Comparison of ENCODE assay signal across 8 cellular contexts in the genomic region with DNA sequence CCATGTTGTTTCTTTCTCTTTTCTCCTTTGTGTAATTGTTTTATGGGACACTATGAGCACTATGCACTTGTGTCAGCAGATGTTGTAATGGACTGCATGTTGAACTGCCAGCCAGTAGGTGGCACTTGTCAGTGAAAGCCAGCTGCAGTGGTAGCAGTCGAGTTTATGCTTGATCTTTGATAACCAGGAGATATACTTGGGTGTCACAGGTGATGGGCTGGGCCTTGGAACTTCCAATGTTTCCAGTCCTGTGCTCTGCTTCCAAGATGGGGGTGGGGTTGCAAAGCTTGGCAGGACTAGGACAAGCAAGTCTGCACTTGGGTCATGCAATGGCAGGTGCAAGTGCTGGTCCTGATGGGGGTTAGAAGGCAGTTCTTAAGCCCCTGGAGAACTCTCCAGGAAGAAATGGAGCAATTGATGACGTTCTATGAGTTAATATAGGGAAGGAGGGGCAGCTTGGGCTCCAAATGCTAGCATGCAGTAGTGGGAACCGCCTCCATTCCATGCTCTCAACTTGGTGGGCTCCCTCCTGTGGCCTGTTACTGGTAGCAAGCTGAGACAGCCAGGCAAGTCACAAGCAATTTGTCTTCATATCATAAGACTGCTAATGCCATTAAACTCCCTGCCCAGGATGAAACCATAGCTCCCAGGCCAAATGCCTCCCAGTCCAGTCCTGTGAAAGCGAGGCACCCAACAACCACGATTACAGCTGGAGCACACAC. TPM values are rescaled to one million over a fixed set of nuclear protein-coding genes. Genes with fewer than 3 reads are reported as not detected.
DNase-seq lines count a peak whose midpoint lies in the region; FAIRE-seq and TF ChIP-seq lines count a peak whose summit lies in the region.

No MANE protein-coding gene starts in this region.

- no peak overlapping the region for H3K9ac ChIP-seq in smooth muscle cell (ENCODE audit: low read depth)

- H3K4me1 Mint-ChIP-seq in activated T-cell treated with anti-CD3 and anti-CD28 coated beads, Interleukin-2, amount 50 U/mL, for 24 hours (ENCODE audit: low read depth) = no peaks in the 10 kb centered on the region

- peak; percentile 78 for TF ChIP-seq CTCF in LNCaP clone FGC (IDR thresholded peaks at IDR 0.05; ENCODE audit: control insufficient read depth, extremely low read depth, insufficient read depth)
- peak; percentile 39 for TF ChIP-seq CTCF in cardiac muscle cell (IDR thresholded peaks at IDR 0.05; ENCODE audit: low read depth, low read length)
- TF ChIP-seq CTCF in smooth muscle cell (IDR thresholded peaks at IDR 0.05; ENCODE audit: borderline replicate concordance, insufficient read depth, poor library complexity, severe bottlenecking) = peak; percentile 53

- peaks cover 23% of the 10 kb centered on the region for H3K27me3 Mint-ChIP-seq in activated T-cell treated with anti-CD3 and anti-CD28 coated beads, Interleukin-2, amount 50 U/mL, for 24 hours

- H3K27me3 ChIP-seq in HAP-1 (ENCODE audit: low read depth) = no peaks in the 10 kb centered on the region
- no peaks in the 10 kb centered on the region for H3K27me3 ChIP-seq in cardiac muscle cell
- H3K27me3 ChIP-seq in smooth muscle cell (ENCODE audit: low read depth) = no peaks in the 10 kb centered on the region

- no peak for FAIRE-seq in urothelium cell line (lab: Jason Lieb, UNC)

- no peak overlapping the region for H3K4me3 ChIP-seq in HAP-1
- no peak overlapping the region for H3K4me3 ChIP-seq in LNCaP clone FGC (ENCODE audit: low read depth, low read length)
- H3K4me3 ChIP-seq in cardiac muscle cell = no peak overlapping the region
- H3K4me3 ChIP-seq in smooth muscle cell = no peak overlapping the region

- no peaks in the 10 kb centered on the region for H3K4me1 ChIP-seq in HAP-1
- H3K4me1 ChIP-seq in cardiac muscle cell (ENCODE audit: low read depth) = no peaks in the 10 kb centered on the region
- H3K4me1 ChIP-seq in smooth muscle cell (ENCODE audit: low read depth) = no peaks in the 10 kb centered on the region

- no peaks in the 10 kb centered on the region for H3K36me3 Mint-ChIP-seq in activated T-cell treated with anti-CD3 and anti-CD28 coated beads, Interleukin-2, amount 50 U/mL, for 24 hours (ENCODE audit: low read depth)

- H3K9me3 ChIP-seq in HAP-1 (no peaks in the 10 kb centered on the region; the same call in 1 of the 2 replicates), cardiac muscle cell (ENCODE audit: low read depth) (no peaks in the 10 kb centered on the region), smooth muscle cell (replicated peaks; ENCODE audit: low read depth) (no peaks in the 10 kb centered on the region)

- no peaks in the 10 kb centered on the region for H3K36me3 ChIP-seq in HAP-1 (replicated peaks)
- H3K36me3 ChIP-seq in cardiac muscle cell = no peaks in the 10 kb centered on the region
- H3K36me3 ChIP-seq in smooth muscle cell (ENCODE audit: low read depth) = no peaks in the 10 kb centered on the region

- no peak overlapping the region for H3K27ac ChIP-seq in cardiac muscle cell
- H3K27ac ChIP-seq in smooth muscle cell (ENCODE audit: low read depth) = no peak overlapping the region

- H3K79me2 ChIP-seq in smooth muscle cell (ENCODE audit: low read depth) = no peaks in the 10 kb centered on the region

- WGBS in smooth muscle cell (ENCODE audit: low lambda C conversion rate) = 42% methylated on average over 5 of the region's 5 CpGs

- H3F3A ChIP-seq in smooth muscle cell (ENCODE audit: low read depth) = no peaks in the 10 kb centered on the region

- in situ Hi-C loops in HAP-1 (cut with MboI; ENCODE audit: low sequenced_read_pairs) = no loop called here

- DNase-seq in activated gamma-delta T cell treated with Interleukin-2 at 50 U/mL for 16 hours = peak; percentile 20
- no peak for DNase-seq in activated gamma-delta T cell (lab: John Stamatoyannopoulos, UW)
- DNase-seq in HAP-1 (ENCODE audit: low spot score in 2 of 2) = peak; percentile 11 to 40
- DNase-seq in LNCaP clone FGC (ENCODE audit: low read depth) = peak; percentile 26
- peak; percentile 39 for DNase-seq in activated T-cell treated with anti-CD3 and anti-CD28 coated beads, Interleukin-2, amount 50 U/mL, for 24 hours
- DNase-seq in cardiac muscle cell (ENCODE audit: low read depth in 1 of 2, low spot score in 1 of 2) = peak; percentile 5 to 34
- DNase-seq in smooth muscle cell (lab: John Stamatoyannopoulos, UW; ENCODE audit: unreplicated experiment) = no peak
- DNase-seq in urothelium cell line (ENCODE audit: low spot score) = no peak

- no peak overlapping the region for H3K4me2 ChIP-seq in smooth muscle cell

- no peak overlapping the region for H3K27ac Mint-ChIP-seq in activated T-cell treated with anti-CD3 and anti-CD28 coated beads, Interleukin-2, amount 50 U/mL, for 24 hours

- H3K9me3 Mint-ChIP-seq in activated T-cell treated with anti-CD3 and anti-CD28 coated beads, Interleukin-2, amount 50 U/mL, for 24 hours = peaks cover 2% of the 10 kb centered on the region

- H3K4me3 Mint-ChIP-seq in activated T-cell treated with anti-CD3 and anti-CD28 coated beads, Interleukin-2, amount 50 U/mL, for 24 hours = no peak overlapping the region

- H4K20me1 ChIP-seq in smooth muscle cell (ENCODE audit: low read depth) = no peaks in the 10 kb centered on the region

- H2AFZ ChIP-seq in smooth muscle cell (ENCODE audit: low read depth) = no peak overlapping the region

RNA-seq across cellular contexts. Expression of a gene that starts 21.0 kb away (rescaled TPM):
- total RNA-seq in cardiac muscle cell (not detected in 2 replicates), smooth muscle cell (0.45 TPM in 1 of 2 replicates, not detected in the other)
- polyA plus RNA-seq in cardiac muscle cell (not detected in 2 replicates), smooth muscle cell (not detected in 2 replicates)

Comparison
In these comparisons a context has a peak if more than half of its experiments do, and no peak if none do; other contexts are left out.
1. DNase-seq: peak in activated gamma-delta T cell treated with Interleukin-2 at 50 U/mL for 16 hours (single experiment), HAP-1 (2 of 2), LNCaP clone FGC (single experiment), activated T-cell treated with anti-CD3 and anti-CD28 coated beads, Interleukin-2, amount 50 U/mL, for 24 hours (single experiment) and cardiac muscle cell (2 of 2); none in activated gamma-delta T cell (single experiment), smooth muscle cell (single experiment) and urothelium cell line (single experiment).
2. Peak in every context shown above with its lines, with median percentiles within 50 percentile points of each other: CTCF ChIP-seq.